ENCODE assay signal across 12 cellular contexts in genomic region chr2:134173338-134174016, GRCh38.
DNase-seq lines count a peak whose midpoint lies in the region; ATAC-seq, FAIRE-seq and TF ChIP-seq lines count a peak whose summit lies in the region.
"Had no signal": no experiment of that assay in that cellular context is flagged by ENCODE, and none has a peak within 500 bp of the region (broad histone marks: within the 10 kb centered on the region; RNA-seq: fewer than 3 reads in every experiment).

No MANE protein-coding gene starts in this region.

- no peak overlapping the region for H3K27ac Mint-ChIP-seq in GM23338
- H3K27ac Mint-ChIP-seq in H9, result no peak overlapping the region
- H3K27ac Mint-ChIP-seq: endodermal cell, HFFc6 had no signal

- H3K9me3 ChIP-seq in pancreas (no peaks in the 10 kb centered on the region), H9 (ENCODE audit: control insufficient read depth, low read depth, low read length) (no peaks in the 10 kb centered on the region)
- H3K9me3 ChIP-seq: sigmoid colon had no signal

- H4K20me1 ChIP-seq in GM23338 (replicated peaks; ENCODE audit: insufficient read depth), result peaks cover 10% of the 10 kb centered on the region
- no peaks in the 10 kb centered on the region for H4K20me1 ChIP-seq in H9 (ENCODE audit: control insufficient read depth, insufficient read depth, insufficient read length)

- H3K27me3 ChIP-seq in pancreas (no peaks in the 10 kb centered on the region), GM23338 (ENCODE audit: insufficient read depth) (no peaks in the 10 kb centered on the region), H9 (ENCODE audit: insufficient read depth, low read length) (no peaks in the 10 kb centered on the region)
- H3K27me3 ChIP-seq: sigmoid colon had no signal

- H3K79me2 ChIP-seq in GM23338 (replicated peaks; ENCODE audit: insufficient read depth), result peaks cover 69% of the 10 kb centered on the region
- no peaks in the 10 kb centered on the region; the same call in 1 of the 2 replicates for H3K79me2 ChIP-seq in H9 (ENCODE audit: insufficient read depth, low read length)

- no peak overlapping the region for H2AK5ac ChIP-seq in H9 (ENCODE audit: insufficient read length, low read length)

- H3K4me1 Mint-ChIP-seq in GM23338 (peaks cover 38% of the 10 kb centered on the region), H9 (peaks cover 37 to 39% of the 10 kb centered on the region in 2 experiments)

- H3K27me3 Mint-ChIP-seq in GM23338 (ENCODE audit: insufficient read depth, low read depth, poor library complexity) (peaks cover 6% of the 10 kb centered on the region), H9 (ENCODE audit: low read depth) (no peaks in the 10 kb centered on the region)

- H2BK5ac ChIP-seq in H9 (ENCODE audit: insufficient read length, low read length), result no peak overlapping the region

- no peaks in the 10 kb centered on the region for H3K9me2 ChIP-seq in GM23338 (ENCODE audit: insufficient read depth)

- H3K4ac ChIP-seq in H9 (ENCODE audit: low read depth, low read length), result no peak overlapping the region

- no peak overlapping the region for H4K5ac ChIP-seq in H9 (ENCODE audit: insufficient read length, low read depth, low read length)

- no peak overlapping the region for H2BK20ac ChIP-seq in H9 (ENCODE audit: low read depth, low read length, poor library complexity, severe bottlenecking)

- no peaks in the 10 kb centered on the region for H3K36me3 ChIP-seq in pancreas
- H3K36me3 ChIP-seq in GM23338 (ENCODE audit: insufficient read depth), result no peaks in the 10 kb centered on the region
- H3K36me3 ChIP-seq: sigmoid colon had no signal

- H3K4me1 ChIP-seq in pancreas, result peaks cover 3 to 41% (median 14%) of the 10 kb centered on the region in 3 donors
- H3K4me1 ChIP-seq in GM23338 (ENCODE audit: insufficient read depth), result peaks cover 30% of the 10 kb centered on the region
- peaks cover 3% of the 10 kb centered on the region; the same call in 1 of the 2 replicates for H3K4me1 ChIP-seq in H9 (ENCODE audit: insufficient read depth, low read length)

- no peak overlapping the region for H3K23ac ChIP-seq in H9 (ENCODE audit: insufficient read length, low read depth, low read length)

- H2AFZ ChIP-seq in GM23338, result no peak overlapping the region
- H2AFZ ChIP-seq in H9 (ENCODE audit: low read length), result no peak overlapping the region

- H3K27ac ChIP-seq in epithelial cell of prostate, result peak overlapping the region; percentile 80
- H3K27ac ChIP-seq in pancreas, result peak overlapping the region in 1 of 4 donors; percentile 28
- no peak overlapping the region for H3K27ac ChIP-seq in GM23338 (ENCODE audit: low read depth)
- no peak overlapping the region for H3K27ac ChIP-seq in H9 (ENCODE audit: insufficient read length, low read depth, low read length)
- H3K27ac ChIP-seq: sigmoid colon had no signal

- H3K4me3 ChIP-seq in pancreas, result no peak overlapping the region
- no peak overlapping the region for H3K4me3 ChIP-seq in GM23338
- H3K4me3 ChIP-seq: sigmoid colon had no signal

- H4K8ac ChIP-seq in H9 (replicated peaks; ENCODE audit: insufficient read length, low read depth, low read length), result no peak overlapping the region

- ATAC-seq in pancreas (peak; percentile 56 to 66 (median 65)), GM23338 (no peak), HG03469 (IDR thresholded peaks at IDR 0.05; ENCODE audit: unreplicated experiment) (no peak)

- no peaks in the 10 kb centered on the region for H3K9me3 Mint-ChIP-seq in GM23338
- no peaks in the 10 kb centered on the region for H3K9me3 Mint-ChIP-seq in H9
- H3K9me3 Mint-ChIP-seq: endodermal cell, HFFc6 had no signal

- TF ChIP-seq CTCF in pancreas (IDR thresholded peaks at IDR 0.05) (no peak), GM23338 (conservative IDR thresholded peaks at IDR 0.05; ENCODE audit: low read depth in 2 of 2) (no peak), H9 (conservative IDR thresholded peaks at IDR 0.05) (no peak)

- in situ Hi-C loops in G401 (cut with HindIII; ENCODE audit: low sequenced_read_pairs), result no loop called here

- H3K23me2 ChIP-seq in H9 (ENCODE audit: insufficient read length, low read depth, low read length, poor library complexity, severe bottlenecking), result no peaks in the 10 kb centered on the region

- no peak overlapping the region for H3K9ac ChIP-seq in H9 (ENCODE audit: extremely low read depth, insufficient read length, low read length)

- H3K4me3 Mint-ChIP-seq in GM23338 (no peak overlapping the region), H9 (no peak overlapping the region)
- H3K4me3 Mint-ChIP-seq: endodermal cell, HFFc6 had no signal

- no peak overlapping the region for H2BK12ac ChIP-seq in H9 (ENCODE audit: insufficient read length, low read depth, low read length)

- no peak overlapping the region for H2BK120ac ChIP-seq in H9 (ENCODE audit: low read depth, low read length, poor library complexity, severe bottlenecking)

- no peak overlapping the region for H4K91ac ChIP-seq in H9 (ENCODE audit: insufficient read length, low read depth, low read length)

- H3F3A ChIP-seq in GM23338 (replicated peaks; ENCODE audit: low read depth), result no peaks in the 10 kb centered on the region

- H3K56ac ChIP-seq in H9 (ENCODE audit: insufficient read length, low read depth, low read length), result no peak overlapping the region

- H3K36me3 Mint-ChIP-seq in GM23338 (ENCODE audit: low read depth) (peaks cover 2% of the 10 kb centered on the region; the same call in 2 of the 3 replicates), H9 (ENCODE audit: insufficient read depth in 1 of 3, low read depth in 3 of 3) (peaks cover 0 to 5% (median 2%) of the 10 kb centered on the region in 3 experiments; a peak in 1 of 7 replicates)

- H3K79me1 ChIP-seq in H9 (ENCODE audit: insufficient read depth, low read depth, low read length, poor library complexity, severe bottlenecking), result peaks cover 6% of the 10 kb centered on the region

- H3K4me2 ChIP-seq in GM23338 (no peak overlapping the region), H9 (ENCODE audit: insufficient read depth, insufficient read length, low read length) (no peak overlapping the region)

- no peak overlapping the region for H3K18ac ChIP-seq in H9 (ENCODE audit: insufficient read length, low read depth, low read length)

- no peak overlapping the region for H2BK15ac ChIP-seq in H9 (ENCODE audit: low read depth, low read length)

- H3T11ph ChIP-seq in H9 (ENCODE audit: low read length), result no peak overlapping the region

- FAIRE-seq in pancreas (lab: Jason Lieb, UNC), result no peak

- intact Hi-C loops in pancreas (cut with DNase I), result no loop called here

- WGBS in pancreas, 2 donors, result 26 to 34% methylated on average over 14 of the region's 14 CpGs
- WGBS in H9 (ENCODE audit: extremely low coverage, insufficient read length, low lambda C conversion rate), result no CpG with 5 or more reads among the region's 14 CpGs

- H3K14ac ChIP-seq in H9 (ENCODE audit: insufficient read depth, low read length), result no peak overlapping the region

- DNase-seq in G401 (ENCODE audit: low spot score) (peak; percentile 86), NCI-H345 treated with DMSO at 0.1 percent for 48 hours (lab: John Stamatoyannopoulos, UW; ENCODE audit: unreplicated experiment) (peak; percentile 3), epithelial cell of prostate (ENCODE audit: low read depth, low spot score) (peak; percentile 86), pancreas (peak in 3 of 6 donors; percentile 14 to 42 (median 37)), GM23338 (ENCODE audit: low spot score) (no peak), H9 (no peak)
- DNase-seq in activated CD8-positive, alpha-beta memory T cell treated with anti-CD3 and anti-CD28 coated beads, Interleukin-2, amount 50 U/mL, for 4 hours, result no peak
- DNase-seq: endodermal cell, HFFc6, sigmoid colon, T1000 had no signal

TF ChIP-seq in GM23338, 12 proteins besides CTCF, POLR2A, EP300 and RAD21 (continues in another document):
- TF ChIP-seq JUNB (IDR thresholded peaks at IDR 0.05; ENCODE audit: unreplicated experiment), result no peak
- no peak for TF ChIP-seq NANOG (IDR thresholded peaks at IDR 0.05; ENCODE audit: borderline replicate concordance)
- TF ChIP-seq EZH2phosphoT487 (IDR thresholded peaks at IDR 0.05; ENCODE audit: unreplicated experiment), result no peak

Comparison
In these comparisons a context has a peak if more than half of its experiments do, and no peak if none do; other contexts are left out.
1. DNase-seq: peak in G401 (single experiment), NCI-H345 treated with DMSO at 0.1 percent for 48 hours (single experiment) and epithelial cell of prostate (single experiment); none in GM23338 (single experiment), H9 (single experiment) and activated CD8-positive, alpha-beta memory T cell treated with anti-CD3 and anti-CD28 coated beads, Interleukin-2, amount 50 U/mL, for 4 hours (single experiment).
2. ATAC-seq: peak in pancreas (4 of 4); none in GM23338 (single experiment) and HG03469 (single experiment).